ENCODE assay signal across 19 cellular contexts in genomic region chr9:137807721-137808703, GRCh38.
A peak's percentile ranks its signal among the peaks of the same experiment; 100 is the strongest.
DNase-seq lines count a peak whose midpoint lies in the region; ATAC-seq and TF ChIP-seq lines count a peak whose summit lies in the region.
"Had no signal": no experiment of that assay in that cellular context is flagged by ENCODE, and none has a peak within 500 bp of the region (broad histone marks: within the 10 kb centered on the region; RNA-seq: fewer than 3 reads in every experiment).

No MANE protein-coding gene starts in this region.

- H3K9me3 Mint-ChIP-seq in activated T-cell treated with anti-CD3 and anti-CD28 coated beads, Interleukin-2, amount 50 U/mL, for 72 hours = no peaks in the 10 kb centered on the region
- H3K9me3 Mint-ChIP-seq in chondrocyte (ENCODE audit: low read depth) (no peaks in the 10 kb centered on the region), nephron progenitor cell (peaks cover 5% of the 10 kb centered on the region)

- DNase-seq in activated T-cell treated with anti-CD3 and anti-CD28 coated beads, Interleukin-2, amount 50 U/mL, for 72 hours = peak in 1 of 2 donors; percentile 8
- DNase-seq in activated T-cell treated with anti-CD3 and anti-CD28 coated beads for 4 hours (no peak), OCI-LY7 (ENCODE audit: low spot score) (peak; percentile 20), chondrocyte (ENCODE audit: low spot score) (peak; percentile 68), nephron progenitor cell (no peak), left cardiac atrium (no peak), PC-9 (no peak)
- DNase-seq: DMS153, foreskin fibroblast, GF-D8, NCI-H1436 treated with DMSO at 0.1 percent for 48 hours, NCI-H2171 treated with DMSO at 0.1 percent for 48 hours, pancreas, Right ventricle myocardium superior had no signal

- POLR2A ChIA-PET in OCI-LY7 (lab: Charles Lee) (no interaction called here), PC-9 (lab: Charles Lee; ENCODE audit: unreplicated experiment) (no interaction called here)

- H2AFZ ChIP-seq in OCI-LY7 (ENCODE audit: low read length) = no peak overlapping the region
- H2AFZ ChIP-seq in PC-9 = no peak overlapping the region

- H3K9me3 ChIP-seq in OCI-LY7 (ENCODE audit: low read length) = no peaks in the 10 kb centered on the region
- H3K9me3 ChIP-seq in PC-9 (ENCODE audit: insufficient read depth, low read depth) = no peaks in the 10 kb centered on the region
- H3K9me3 ChIP-seq: pancreas had no signal

- no peaks in the 10 kb centered on the region for H3K27me3 ChIP-seq in PC-9 (ENCODE audit: insufficient read depth, low read depth)
- H3K27me3 ChIP-seq: pancreas had no signal

- peak in 1 of 2 donors; percentile 67 for ATAC-seq in activated T-cell treated with anti-CD3 and anti-CD28 coated beads, Interleukin-2, amount 50 U/mL, for 72 hours (replicated peaks in 1 of 2)
- ATAC-seq in left cardiac atrium (no peak), GM18511 (IDR thresholded peaks at IDR 0.05; ENCODE audit: unreplicated experiment) (no peak)
- ATAC-seq: pancreas, sciatic nerve had no signal

- no peak for TF ChIP-seq CTCF in OCI-LY7 (conservative IDR thresholded peaks at IDR 0.05; ENCODE audit: low read length)
- no peak for TF ChIP-seq CTCF in chondrocyte (IDR thresholded peaks at IDR 0.05)
- no peak for TF ChIP-seq CTCF in nephron progenitor cell (IDR thresholded peaks at IDR 0.05)
- TF ChIP-seq CTCF in PC-9 (conservative IDR thresholded peaks at IDR 0.05) = no peak

- H4K20me1 ChIP-seq in OCI-LY7 (ENCODE audit: insufficient read depth, low read length) = no peaks in the 10 kb centered on the region
- peaks cover 9% of the 10 kb centered on the region for H4K20me1 ChIP-seq in PC-9 (ENCODE audit: insufficient read depth)

- H3K4me2 ChIP-seq in OCI-LY7 (ENCODE audit: low read length) = no peak overlapping the region
- H3K4me2 ChIP-seq in PC-9 = no peak overlapping the region

- H3K27ac Mint-ChIP-seq in activated T-cell treated with anti-CD3 and anti-CD28 coated beads, Interleukin-2, amount 50 U/mL, for 72 hours = peak overlapping the region; percentile 46
- no peak overlapping the region for H3K27ac Mint-ChIP-seq in chondrocyte (ENCODE audit: unreplicated experiment)
- peak overlapping the region; percentile 72 for H3K27ac Mint-ChIP-seq in nephron progenitor cell

- no peaks in the 10 kb centered on the region for H3K4me1 Mint-ChIP-seq in activated T-cell treated with anti-CD3 and anti-CD28 coated beads, Interleukin-2, amount 50 U/mL, for 72 hours (ENCODE audit: low read depth)
- H3K4me1 Mint-ChIP-seq in chondrocyte (ENCODE audit: low read depth) = no peaks in the 10 kb centered on the region
- peaks cover 15% of the 10 kb centered on the region for H3K4me1 Mint-ChIP-seq in nephron progenitor cell

- CTCF ChIA-PET in OCI-LY7 (lab: Charles Lee; ENCODE audit: unreplicated experiment) (no interaction called here), PC-9 (lab: Charles Lee) (no interaction called here)

- H3F3A ChIP-seq in PC-9 (ENCODE audit: insufficient read depth, low read depth) = peaks cover 8% of the 10 kb centered on the region; the same call in 1 of the 2 replicates

- H3K36me3 ChIP-seq in OCI-LY7 (ENCODE audit: insufficient read depth, low read length) (peaks cover 91% of the 10 kb centered on the region), PC-9 (ENCODE audit: low read depth) (no peaks in the 10 kb centered on the region)

- intact Hi-C loops in OCI-LY7 (cut with micrococcal nuclease; ENCODE audit: unreplicated experiment) (no loop called here), left cardiac atrium (cut with DNase I) (no loop called here), PC-9 (cut with micrococcal nuclease; ENCODE audit: unreplicated experiment) (no loop called here)

- peaks cover 0 to 7% of the 10 kb centered on the region in 2 donors for H3K36me3 Mint-ChIP-seq in activated T-cell treated with anti-CD3 and anti-CD28 coated beads, Interleukin-2, amount 50 U/mL, for 72 hours (ENCODE audit: insufficient read depth in 2 of 2)
- peaks cover 16% of the 10 kb centered on the region for H3K36me3 Mint-ChIP-seq in chondrocyte (ENCODE audit: low read depth)
- peaks cover 73% of the 10 kb centered on the region for H3K36me3 Mint-ChIP-seq in nephron progenitor cell (ENCODE audit: low read depth)

- BruUV-seq in OCI-LY7 (replicated peaks; lab: Mats Ljungman, UMichigan) = no TSS peak
- BruUV-seq in PC-9 (replicated peaks; lab: Mats Ljungman, UMichigan) = no TSS peak

- H3K4me3 ChIP-seq in OCI-LY7 (ENCODE audit: low read depth, low read length, poor library complexity, severe bottlenecking) (no peak overlapping the region), PC-9 (no peak overlapping the region)
- H3K4me3 ChIP-seq: pancreas had no signal

- no peaks in the 10 kb centered on the region for H3K27me3 Mint-ChIP-seq in activated T-cell treated with anti-CD3 and anti-CD28 coated beads, Interleukin-2, amount 50 U/mL, for 72 hours (ENCODE audit: low read depth)
- H3K27me3 Mint-ChIP-seq in chondrocyte (ENCODE audit: low read depth) = no peaks in the 10 kb centered on the region
- no peaks in the 10 kb centered on the region for H3K27me3 Mint-ChIP-seq in nephron progenitor cell (ENCODE audit: low read depth, poor library complexity)

- H3K79me2 ChIP-seq in OCI-LY7 (ENCODE audit: insufficient read depth, low read depth, low read length) = no peaks in the 10 kb centered on the region
- H3K79me2 ChIP-seq in PC-9 (ENCODE audit: low read depth) = no peaks in the 10 kb centered on the region

- H3K4me3 Mint-ChIP-seq in activated T-cell treated with anti-CD3 and anti-CD28 coated beads, Interleukin-2, amount 50 U/mL, for 72 hours = no peak overlapping the region
- H3K4me3 Mint-ChIP-seq in chondrocyte (ENCODE audit: unreplicated experiment) = no peak overlapping the region
- H3K4me3 Mint-ChIP-seq in nephron progenitor cell = no peak overlapping the region
- H3K4me3 Mint-ChIP-seq: CD14-positive monocyte had no signal

- H3K4me1 ChIP-seq in OCI-LY7 (ENCODE audit: insufficient read depth, low read length, poor library complexity, severe bottlenecking) = peaks cover 5% of the 10 kb centered on the region
- no peaks in the 10 kb centered on the region for H3K4me1 ChIP-seq in PC-9 (replicated peaks; ENCODE audit: insufficient read depth)
- H3K4me1 ChIP-seq: pancreas had no signal

- H3K27ac ChIP-seq in OCI-LY7 (ENCODE audit: low read depth, low read length, poor library complexity, severe bottlenecking) (no peak overlapping the region), PC-9 (no peak overlapping the region)
- H3K27ac ChIP-seq: epithelial cell of prostate, HL-60, pancreas had no signal

- no peaks in the 10 kb centered on the region for H3K9me2 ChIP-seq in OCI-LY7 (ENCODE audit: insufficient read depth, low read length)
- no peaks in the 10 kb centered on the region for H3K9me2 ChIP-seq in PC-9 (ENCODE audit: insufficient read depth)

Comparison
In these comparisons a context has a peak if more than half of its experiments do, and no peak if none do; other contexts are left out.
1. DNase-seq: peak in OCI-LY7 (single experiment) and chondrocyte (single experiment); none in activated T-cell treated with anti-CD3 and anti-CD28 coated beads for 4 hours (single experiment), nephron progenitor cell (single experiment), left cardiac atrium (single experiment) and PC-9 (0 of 2).